Comparison of ENCODE assay signal across 16 cellular contexts in the genomic region with DNA sequence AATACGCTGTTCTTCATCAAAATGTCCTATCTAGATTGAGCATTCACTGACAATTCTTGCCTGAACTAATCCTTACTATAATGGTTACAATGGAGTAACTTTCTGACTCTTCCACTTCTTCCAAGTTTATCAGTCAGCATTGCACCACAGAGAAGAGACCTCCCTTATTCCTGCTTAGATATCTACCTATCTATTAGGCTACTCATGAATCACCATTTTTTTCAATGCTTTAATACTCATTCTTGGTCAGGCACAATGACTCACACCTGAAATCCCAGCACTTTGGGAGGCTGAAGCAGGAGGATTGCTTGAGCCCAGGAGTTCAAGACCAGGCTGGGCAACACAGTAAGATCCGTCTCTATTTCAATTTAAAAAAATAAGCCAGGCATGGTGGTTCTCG. TPM values are rescaled to one million over a fixed set of nuclear protein-coding genes. Genes with fewer than 3 reads are reported as not detected.
DNase-seq lines count a peak whose midpoint lies in the region; ATAC-seq and TF ChIP-seq lines count a peak whose summit lies in the region.
"Had no signal": no experiment of that assay in that cellular context is flagged by ENCODE, and none has a peak within 500 bp of the region (broad histone marks: within the 10 kb centered on the region; RNA-seq: fewer than 3 reads in every experiment).

No MANE protein-coding gene starts in this region.

- H3K4me1 Mint-ChIP-seq in CD8-positive, alpha-beta memory T cell: peaks cover 26 to 71% (median 60%) of the 10 kb centered on the region in 3 donors
- peaks cover 38% of the 10 kb centered on the region for H3K4me1 Mint-ChIP-seq in activated naive CD8-positive, alpha-beta T cell treated with anti-CD3 and anti-CD28 coated beads for 36 hours
- peaks cover 35% of the 10 kb centered on the region for H3K4me1 Mint-ChIP-seq in CD8-positive, alpha-beta T cell (ENCODE audit: low read depth)

- no peaks in the 10 kb centered on the region for H3K27me3 ChIP-seq in CD8-positive, alpha-beta memory T cell (ENCODE audit: insufficient read depth, low read length, poor library complexity, severe bottlenecking)
- H3K27me3 ChIP-seq in muscle layer of duodenum (ENCODE audit: low read depth, low read length): no peaks in the 10 kb centered on the region
- H3K27me3 ChIP-seq in CD8-positive, alpha-beta T cell (ENCODE audit: insufficient read depth, low read length): no peaks in the 10 kb centered on the region
- H3K27me3 ChIP-seq: brain microvascular endothelial cell, right lobe of liver had no signal

- H3K9me3 Mint-ChIP-seq in CD8-positive, alpha-beta memory T cell: no peaks in the 10 kb centered on the region
- H3K9me3 Mint-ChIP-seq in activated naive CD8-positive, alpha-beta T cell treated with anti-CD3 and anti-CD28 coated beads for 36 hours: no peaks in the 10 kb centered on the region
- H3K9me3 Mint-ChIP-seq in CD8-positive, alpha-beta T cell: no peaks in the 10 kb centered on the region
- H3K9me3 Mint-ChIP-seq: activated naive CD4-positive, alpha-beta T cell treated with anti-CD3 and anti-CD28 coated beads for 36 hours had no signal

- H3K4me3 Mint-ChIP-seq in CD8-positive, alpha-beta memory T cell: peak overlapping the region in 4 of 7 donors; percentile 35 to 57 (median 46)
- H3K4me3 Mint-ChIP-seq in activated naive CD8-positive, alpha-beta T cell treated with anti-CD3 and anti-CD28 coated beads for 36 hours: no peak overlapping the region
- H3K4me3 Mint-ChIP-seq in CD8-positive, alpha-beta T cell: no peak overlapping the region
- H3K4me3 Mint-ChIP-seq: activated naive CD4-positive, alpha-beta T cell treated with anti-CD3 and anti-CD28 coated beads for 36 hours had no signal

- H3K36me3 ChIP-seq in CD8-positive, alpha-beta memory T cell (ENCODE audit: insufficient read depth, low read length): no peaks in the 10 kb centered on the region
- H3K36me3 ChIP-seq in muscle layer of duodenum (ENCODE audit: control insufficient read depth in 1 of 2, insufficient read depth in 2 of 2, low read length in 2 of 2): no peaks in the 10 kb centered on the region
- H3K36me3 ChIP-seq in CD8-positive, alpha-beta T cell (ENCODE audit: insufficient read depth, low read length): no peaks in the 10 kb centered on the region
- H3K36me3 ChIP-seq: brain microvascular endothelial cell, right lobe of liver had no signal

- TF ChIP-seq CTCF in CD8-positive, alpha-beta T cell (IDR thresholded peaks at IDR 0.05): no peak

- no peak overlapping the region for H3K4me3 ChIP-seq in CD8-positive, alpha-beta memory T cell (ENCODE audit: low read length)
- H3K4me3 ChIP-seq in muscle layer of duodenum (ENCODE audit: low read depth in 1 of 2, low read length in 2 of 2): no peak overlapping the region
- H3K4me3 ChIP-seq in CD8-positive, alpha-beta T cell (ENCODE audit: low read depth, low read length): no peak overlapping the region
- H3K4me3 ChIP-seq: right lobe of liver, SK-N-MC had no signal

- intact Hi-C loops in CD8-positive, alpha-beta T cell (cut with DNase I, micrococcal nuclease): no loop called here

- CTCF ChIA-PET in CD8-positive, alpha-beta memory T cell (lab: Charles Lee): interaction anchor here (1.1 kb wide), 1 partner anchor 8 kb away, joined by 3 read pairs; no protein-coding TSS in a partner anchor
- CTCF ChIA-PET in CD8-positive, alpha-beta T cell (lab: Charles Lee): no interaction called here

- no peak for DNase-seq in CD8-positive, alpha-beta memory T cell
- DNase-seq in NCI-H226: peak; percentile 66
- DNase-seq in activated naive CD8-positive, alpha-beta T cell treated with anti-CD3 and anti-CD28 coated beads for 36 hours: no peak
- DNase-seq in CD8-positive, alpha-beta T cell: no peak
- DNase-seq: activated naive CD4-positive, alpha-beta T cell treated with anti-CD3 and anti-CD28 coated beads for 36 hours; brain microvascular endothelial cell; DMS 273 treated with DMSO at 0.1 percent for 48 hours; kidney; NCI-H1694 treated with DMSO at 0.1 percent for 48 hours; OCI-M1; right lobe of liver; stimulated activated CD4-positive, alpha-beta T cell treated with anti-CD3 and anti-CD28 coated beads, Interleukin-2, amount 100 ng/mL, for 48 hours had no signal

- H3K4me1 ChIP-seq in CD8-positive, alpha-beta memory T cell (ENCODE audit: insufficient read depth, low read length): peaks cover 27% of the 10 kb centered on the region
- peaks cover 0 to 8% of the 10 kb centered on the region in 2 donors for H3K4me1 ChIP-seq in muscle layer of duodenum (ENCODE audit: control insufficient read depth in 1 of 2, insufficient read depth in 2 of 2, low read length in 2 of 2)
- H3K4me1 ChIP-seq in CD8-positive, alpha-beta T cell (ENCODE audit: insufficient read depth, low read length): peaks cover 9% of the 10 kb centered on the region
- H3K4me1 ChIP-seq: right lobe of liver had no signal

- no peak for ATAC-seq in CD8-positive, alpha-beta T cell
- ATAC-seq in HG02588 (IDR thresholded peaks at IDR 0.05; ENCODE audit: unreplicated experiment) (no peak), HG03025 (IDR thresholded peaks at IDR 0.05; ENCODE audit: low FRiP score, unreplicated experiment) (no peak)
- ATAC-seq: right lobe of liver had no signal

- H3K27ac ChIP-seq in CD8-positive, alpha-beta memory T cell (ENCODE audit: low read depth, low read length): no peak overlapping the region
- peak overlapping the region; percentile 6 for H3K27ac ChIP-seq in muscle layer of duodenum (ENCODE audit: low read length)
- no peak overlapping the region for H3K27ac ChIP-seq in CD8-positive, alpha-beta T cell (ENCODE audit: low read depth, low read length)
- H3K27ac ChIP-seq: brain microvascular endothelial cell, right lobe of liver, SK-N-MC had no signal

- POLR2A ChIA-PET in CD8-positive, alpha-beta memory T cell (lab: Charles Lee): no interaction called here
- POLR2A ChIA-PET in CD8-positive, alpha-beta T cell (lab: Charles Lee): no interaction called here

- H3K27ac Mint-ChIP-seq in CD8-positive, alpha-beta memory T cell: peak overlapping the region; percentile 0 to 96 (median 32)
- peak overlapping the region; percentile 23 for H3K27ac Mint-ChIP-seq in activated naive CD8-positive, alpha-beta T cell treated with anti-CD3 and anti-CD28 coated beads for 36 hours
- no peak overlapping the region for H3K27ac Mint-ChIP-seq in CD8-positive, alpha-beta T cell

- H3K36me3 Mint-ChIP-seq in CD8-positive, alpha-beta memory T cell: peaks cover 0 to 9% (median 4%) of the 10 kb centered on the region in 3 donors
- peaks cover 10% of the 10 kb centered on the region for H3K36me3 Mint-ChIP-seq in activated naive CD8-positive, alpha-beta T cell treated with anti-CD3 and anti-CD28 coated beads for 36 hours
- H3K36me3 Mint-ChIP-seq in CD8-positive, alpha-beta T cell: peaks cover 12% of the 10 kb centered on the region

- no peaks in the 10 kb centered on the region for H3K27me3 Mint-ChIP-seq in CD8-positive, alpha-beta memory T cell
- no peaks in the 10 kb centered on the region for H3K27me3 Mint-ChIP-seq in activated naive CD8-positive, alpha-beta T cell treated with anti-CD3 and anti-CD28 coated beads for 36 hours
- no peaks in the 10 kb centered on the region for H3K27me3 Mint-ChIP-seq in CD8-positive, alpha-beta T cell (ENCODE audit: low read depth)

- H3K9me3 ChIP-seq in CD8-positive, alpha-beta memory T cell (ENCODE audit: low read length): no peaks in the 10 kb centered on the region
- no peaks in the 10 kb centered on the region for H3K9me3 ChIP-seq in muscle layer of duodenum (ENCODE audit: control insufficient read depth in 1 of 2, low read length in 2 of 2)
- no peaks in the 10 kb centered on the region for H3K9me3 ChIP-seq in CD8-positive, alpha-beta T cell (ENCODE audit: low read length)
- H3K9me3 ChIP-seq: right lobe of liver had no signal

RNA-seq across cellular contexts. Expression of a gene that starts 39.3 kb away (rescaled TPM):
- total RNA-seq in CD8-positive, alpha-beta memory T cell: 10 to 100 TPM; 17.7 to 19.9 TPM
- polyA plus RNA-seq in CD8-positive, alpha-beta memory T cell: 21.3 TPM
- total RNA-seq in activated naive CD8-positive, alpha-beta T cell treated with anti-CD3 and anti-CD28 coated beads for 36 hours: 10 to 100 TPM; 10.1 to 13.1 TPM
- total RNA-seq in CD8-positive, alpha-beta T cell: 10 to 100 TPM; 17.7 to 18.3 TPM

Comparison
In these comparisons a context has a peak if more than half of its experiments do, and no peak if none do; other contexts are left out.
1. H3K4me3 Mint-ChIP-seq: peak in CD8-positive, alpha-beta memory T cell (4 of 7); none in activated naive CD8-positive, alpha-beta T cell treated with anti-CD3 and anti-CD28 coated beads for 36 hours (single experiment) and CD8-positive, alpha-beta T cell (single experiment).